ENCODE assay signal across 16 cellular contexts in genomic region chr1:110620250-110620615, GRCh38. TPM values are rescaled to one million over a fixed set of nuclear protein-coding genes. Genes with fewer than 3 reads are reported as not detected.
DNase-seq lines count a peak whose midpoint lies in the region; ATAC-seq, FAIRE-seq and TF ChIP-seq lines count a peak whose summit lies in the region.
"Had no signal": no experiment of that assay in that cellular context is flagged by ENCODE, and none has a peak within 500 bp of the region (broad histone marks: within the 10 kb centered on the region; RNA-seq: fewer than 3 reads in every experiment).

No MANE protein-coding gene starts in this region.

- CTCF ChIA-PET in CD8-positive, alpha-beta memory T cell (lab: Charles Lee): interaction anchor here (0.7 to 4.0 kb wide), 45 partner anchors 9 to 423 kb away, joined by 3 to 135 read pairs (median 5); partner anchors contain the start of genes KCNA2 and KCNA3
- CTCF ChIA-PET in activated CD8-positive, alpha-beta T cell treated with anti-CD3 and anti-CD28 coated beads for 36 hours (lab: Charles Lee): interaction anchor here (0.7 to 9.1 kb wide), 53 partner anchors 10 to 372 kb away, joined by 3 to 206 read pairs (median 5); partner anchors contain the start of genes KCNA10, KCNA2 and KCNA3

- POLR2A ChIA-PET in CD8-positive, alpha-beta memory T cell (lab: Charles Lee): interaction anchor here (0.7 to 2.6 kb wide), 12 partner anchors 13 to 167 kb away, joined by 3 to 27 read pairs (median 5); partner anchors contain the start of gene KCNA2
- POLR2A ChIA-PET in activated CD8-positive, alpha-beta T cell treated with anti-CD3 and anti-CD28 coated beads for 36 hours (lab: Charles Lee): interaction anchor here (0.6 to 2.4 kb wide), 12 partner anchors 10 to 180 kb away, joined by 3 to 11 read pairs (median 4); no protein-coding TSS in a partner anchor

- H2AFZ ChIP-seq in osteoblast (ENCODE audit: low read length): no peak overlapping the region

- DNase-seq in CD8-positive, alpha-beta memory T cell: no peak
- DNase-seq in GM19239 (ENCODE audit: insufficient read length, low spot score): no peak
- no peak for DNase-seq in activated CD8-positive, alpha-beta T cell treated with anti-CD3 and anti-CD28 coated beads for 36 hours
- DNase-seq in left colon: no peak
- no peak for DNase-seq in anterior cingulate cortex (lab: John Stamatoyannopoulos, UW)
- no peak for DNase-seq in osteoblast (ENCODE audit: insufficient read length, low spot score, missing footprints)
- no peak for DNase-seq in EL
- DNase-seq: activated gamma-delta T cell; DMS 273 treated with DMSO at 0.1 percent for 48 hours; NCI-H1436; stimulated activated CD8-positive, alpha-beta memory T cell treated with anti-CD3 and anti-CD28 coated beads, Interleukin-4, amount 100 ng/mL, for 48 hours; T1000 had no signal

- peaks cover 33 to 39% (median 37%) of the 10 kb centered on the region in 3 donors for H3K4me1 Mint-ChIP-seq in CD8-positive, alpha-beta memory T cell
- H3K4me1 Mint-ChIP-seq in activated CD8-positive, alpha-beta T cell treated with anti-CD3 and anti-CD28 coated beads for 36 hours (ENCODE audit: low read depth): peaks cover 27% of the 10 kb centered on the region

- peak overlapping the region; percentile 84 to 94 (median 90) for H3K4me3 Mint-ChIP-seq in CD8-positive, alpha-beta memory T cell
- H3K4me3 Mint-ChIP-seq in activated CD8-positive, alpha-beta T cell treated with anti-CD3 and anti-CD28 coated beads for 36 hours: peak overlapping the region; percentile 76

- H3K4me1 ChIP-seq in CD8-positive, alpha-beta memory T cell (ENCODE audit: insufficient read depth, low read length): peaks cover 33% of the 10 kb centered on the region
- H3K4me1 ChIP-seq in osteoblast (ENCODE audit: insufficient read depth, low read length): no peaks in the 10 kb centered on the region

- H3K9me3 Mint-ChIP-seq in CD8-positive, alpha-beta memory T cell: peaks cover 0 to 4% (median 0%) of the 10 kb centered on the region in 5 donors
- H3K9me3 Mint-ChIP-seq in activated CD8-positive, alpha-beta T cell treated with anti-CD3 and anti-CD28 coated beads for 36 hours: peaks cover 5% of the 10 kb centered on the region

- no peaks in the 10 kb centered on the region for H4K20me1 ChIP-seq in osteoblast (ENCODE audit: insufficient read depth, low read length)

- peak overlapping the region; percentile 70 for H3K4me3 ChIP-seq in CD8-positive, alpha-beta memory T cell (ENCODE audit: low read length)
- no peak overlapping the region for H3K4me3 ChIP-seq in osteoblast (ENCODE audit: insufficient read depth, low read length)
- H3K4me3 ChIP-seq: PC-9 had no signal

- TF ChIP-seq CTCF in activated CD8-positive, alpha-beta T cell treated with anti-CD3 and anti-CD28 coated beads for 36 hours (IDR thresholded peaks at IDR 0.05): no peak
- no peak for TF ChIP-seq CTCF in osteoblast (IDR thresholded peaks at IDR 0.05; ENCODE audit: extremely low read depth, low read depth, low read length)

- H3K27me3 ChIP-seq in CD8-positive, alpha-beta memory T cell (ENCODE audit: insufficient read depth, low read length, poor library complexity, severe bottlenecking): no peaks in the 10 kb centered on the region
- peaks cover 19% of the 10 kb centered on the region for H3K27me3 ChIP-seq in osteoblast (ENCODE audit: insufficient read depth, low read length)

- no peaks in the 10 kb centered on the region for H3K79me2 ChIP-seq in osteoblast (ENCODE audit: insufficient read depth, low read length)

- peak overlapping the region; percentile 60 for H3K27ac ChIP-seq in CD8-positive, alpha-beta memory T cell (ENCODE audit: low read depth, low read length)
- no peak overlapping the region for H3K27ac ChIP-seq in osteoblast (ENCODE audit: low read depth, low read length)
- H3K27ac ChIP-seq: coronary artery, PC-9 had no signal

- peak; percentile 4 for FAIRE-seq in GM19239 (lab: Jason Lieb, UNC)

- no peak overlapping the region for H3K4me2 ChIP-seq in osteoblast (ENCODE audit: insufficient read depth, low read length)

- H3K36me3 ChIP-seq in CD8-positive, alpha-beta memory T cell (ENCODE audit: insufficient read depth, low read length): no peaks in the 10 kb centered on the region
- H3K36me3 ChIP-seq in osteoblast (ENCODE audit: insufficient read depth, low read length): no peaks in the 10 kb centered on the region

- intact Hi-C loops in activated CD8-positive, alpha-beta T cell treated with anti-CD3 and anti-CD28 coated beads for 36 hours (cut with micrococcal nuclease): no loop called here
- intact Hi-C loops in left colon (cut with DNase I, micrococcal nuclease): no loop called here

- peaks cover 0 to 7% of the 10 kb centered on the region in 2 donors for H3K27me3 Mint-ChIP-seq in CD8-positive, alpha-beta memory T cell
- no peaks in the 10 kb centered on the region for H3K27me3 Mint-ChIP-seq in activated CD8-positive, alpha-beta T cell treated with anti-CD3 and anti-CD28 coated beads for 36 hours

- H3K27ac Mint-ChIP-seq in CD8-positive, alpha-beta memory T cell: peak overlapping the region in 7 of 8 donors; percentile 51 to 94 (median 82)
- peak overlapping the region; percentile 77 for H3K27ac Mint-ChIP-seq in activated CD8-positive, alpha-beta T cell treated with anti-CD3 and anti-CD28 coated beads for 36 hours

- peaks cover 8 to 11% (median 9%) of the 10 kb centered on the region in 3 donors for H3K36me3 Mint-ChIP-seq in CD8-positive, alpha-beta memory T cell
- no peaks in the 10 kb centered on the region for H3K36me3 Mint-ChIP-seq in activated CD8-positive, alpha-beta T cell treated with anti-CD3 and anti-CD28 coated beads for 36 hours (ENCODE audit: low read depth)

- peak; percentile 9 for ATAC-seq in activated CD8-positive, alpha-beta T cell treated with anti-CD3 and anti-CD28 coated beads for 36 hours
- ATAC-seq in left colon (peak; percentile 23), GM18498 (IDR thresholded peaks at IDR 0.05; ENCODE audit: unreplicated experiment) (no peak)

- H3K9me3 ChIP-seq in CD8-positive, alpha-beta memory T cell (ENCODE audit: low read length): no peaks in the 10 kb centered on the region
- H3K9me3 ChIP-seq in osteoblast (ENCODE audit: low read depth, low read length): no peaks in the 10 kb centered on the region

RNA-seq across cellular contexts. Expression of gene KCNA2, which starts 14.1 kb away (rescaled TPM):
- total RNA-seq in CD8-positive, alpha-beta memory T cell: under 1 TPM; 0.24 to 0.35 TPM
- polyA plus RNA-seq in CD8-positive, alpha-beta memory T cell: 0.16 TPM
- under 1 TPM; 0.02 to 0.14 TPM for total RNA-seq in activated CD8-positive, alpha-beta T cell treated with anti-CD3 and anti-CD28 coated beads for 36 hours
- total RNA-seq in left colon (1 to 10 TPM in 1 of 2 donors, under 1 TPM in 1; 0.27 to 1.0 TPM), osteoblast (under 0.01 TPM in 1 of 2 replicates, not detected in the other)
- total RNA-seq: fibroblast of villous mesenchyme, PC-9 had no signal

RNA-seq across cellular contexts. Expression of gene KCNA3, which starts 54.5 kb away (rescaled TPM):
- total RNA-seq in CD8-positive, alpha-beta memory T cell: 10 to 100 TPM; 38.4 to 40.5 TPM
- 94.0 TPM for polyA plus RNA-seq in CD8-positive, alpha-beta memory T cell
- total RNA-seq in activated CD8-positive, alpha-beta T cell treated with anti-CD3 and anti-CD28 coated beads for 36 hours: 10 to 100 TPM; 15.5 to 16.2 TPM
- total RNA-seq in left colon (1 to 10 TPM in 1 of 2 donors, under 1 TPM in 1; 0.92 to 3.4 TPM), osteoblast (not detected in 2 replicates)
- total RNA-seq: PC-9 had no signal
